Comparison of ENCODE assay signal across 8 cellular contexts in genomic region chr17:81119223-81120148, GRCh38. TPM values are rescaled to one million over a fixed set of nuclear protein-coding genes. Genes with fewer than 3 reads are reported as not detected.
DNase-seq lines count a peak whose midpoint lies in the region; ATAC-seq and TF ChIP-seq lines count a peak whose summit lies in the region.

No MANE protein-coding gene starts in this region.

- H3K27me3 Mint-ChIP-seq in T-helper 17 cell: no peaks in the 10 kb centered on the region

- intact Hi-C loops in left cardiac atrium (cut with DNase I): no loop called here
- intact Hi-C loops in prostate gland (cut with DNase I): no loop called here
- intact Hi-C loops in upper lobe of right lung (cut with DNase I): no loop called here

- no peaks in the 10 kb centered on the region for H3K9me3 ChIP-seq in DOHH2 (ENCODE audit: control insufficient read depth, insufficient read depth, low read length)
- H3K9me3 ChIP-seq in T-helper 17 cell (ENCODE audit: control insufficient read depth, low read length, poor library complexity, severe bottlenecking): no peaks in the 10 kb centered on the region
- H3K9me3 ChIP-seq in prostate gland: no peaks in the 10 kb centered on the region
- no peaks in the 10 kb centered on the region for H3K9me3 ChIP-seq in upper lobe of right lung

- H3K4me3 Mint-ChIP-seq in T-helper 17 cell: peak overlapping the region; percentile 79

- H3F3A ChIP-seq in DOHH2 (ENCODE audit: control insufficient read depth, insufficient read depth): no peaks in the 10 kb centered on the region

- H3K36me3 ChIP-seq in DOHH2 (ENCODE audit: control insufficient read depth, low read length) (no peaks in the 10 kb centered on the region), prostate gland (peaks cover 3 to 5% of the 10 kb centered on the region in 2 donors), upper lobe of right lung (peaks cover 8% of the 10 kb centered on the region)

- H3K27ac ChIP-seq in DOHH2 (ENCODE audit: low read depth, low read length) (no peak overlapping the region), prostate gland (peak overlapping the region; percentile 33 to 51), upper lobe of right lung (peak overlapping the region; percentile 36)

- no peak for TF ChIP-seq POLR2A in prostate gland (IDR thresholded peaks at IDR 0.05)

- peak; percentile 68 for DNase-seq in Jurkat, Clone E6-1 (ENCODE audit: low read depth, low spot score)
- DNase-seq in T-helper 17 cell (peak; percentile 78 to 89 (median 85)), amniotic epithelial cell (ENCODE audit: low read depth) (peak; percentile 94), left cardiac atrium (peak; percentile 91), prostate gland (ENCODE audit: low spot score) (peak; percentile 84), upper lobe of right lung (peak; percentile 88)

- TF ChIP-seq CTCF in DOHH2 (IDR thresholded peaks at IDR 0.05; ENCODE audit: low read depth, low read length, poor library complexity, severe bottlenecking): peak; percentile 50
- peak in 2 of 4 experiments; percentile 6 to 31 for TF ChIP-seq CTCF in prostate gland (IDR thresholded peaks at IDR 0.05)
- no peak for TF ChIP-seq CTCF in upper lobe of right lung (IDR thresholded peaks at IDR 0.05)

- H3K27ac Mint-ChIP-seq in T-helper 17 cell: peak overlapping the region; percentile 29

- peaks cover 3% of the 10 kb centered on the region; the same call in 1 of the 2 replicates for H3K4me1 ChIP-seq in DOHH2 (ENCODE audit: control insufficient read depth, low read length)
- H3K4me1 ChIP-seq in prostate gland (replicated peaks): no peaks in the 10 kb centered on the region
- H3K4me1 ChIP-seq in upper lobe of right lung: no peaks in the 10 kb centered on the region

- H3K4me3 ChIP-seq in DOHH2 (ENCODE audit: low read length) (no peak overlapping the region), prostate gland (peak overlapping the region; percentile 21 to 24), upper lobe of right lung (peak overlapping the region; percentile 16)
- H3K4me3 ChIP-seq in Jurkat, Clone E6-1 (ENCODE audit: low read length): no peak overlapping the region

- no peaks in the 10 kb centered on the region for H3K9me2 ChIP-seq in DOHH2 (replicated peaks; ENCODE audit: control insufficient read depth, low read length)

- WGBS in prostate gland: 42% methylated on average over 55 of the region's 89 CpGs

- H4K20me1 ChIP-seq in DOHH2 (ENCODE audit: control insufficient read depth, insufficient read depth, low read depth, low read length): no peaks in the 10 kb centered on the region

- peak overlapping the region; percentile 3; the same call in 1 of the 2 replicates for H3K4me2 ChIP-seq in DOHH2 (ENCODE audit: low read length)

- H3K4me1 Mint-ChIP-seq in T-helper 17 cell: peaks cover 8% of the 10 kb centered on the region

- H3K27me3 ChIP-seq in DOHH2 (ENCODE audit: control insufficient read depth, low read length): no peaks in the 10 kb centered on the region
- no peaks in the 10 kb centered on the region for H3K27me3 ChIP-seq in prostate gland (replicated peaks; ENCODE audit: insufficient read depth)
- no peaks in the 10 kb centered on the region for H3K27me3 ChIP-seq in upper lobe of right lung

- H3K36me3 Mint-ChIP-seq in T-helper 17 cell (ENCODE audit: low read depth): peaks cover 2% of the 10 kb centered on the region

- no peaks in the 10 kb centered on the region for H3K79me2 ChIP-seq in DOHH2 (ENCODE audit: control insufficient read depth, low read length)

- ATAC-seq in T-helper 17 cell: peak; percentile 86
- peak; percentile 70 to 77 for ATAC-seq in left cardiac atrium
- peak; percentile 61 for ATAC-seq in upper lobe of right lung
- no peak for ATAC-seq in HG03039 (IDR thresholded peaks at IDR 0.05; ENCODE audit: unreplicated experiment)

RNA-seq across cellular contexts. Expression of gene PVALEF, which starts 45.8 kb away (rescaled TPM):
- not detected for polyA plus RNA-seq in Jurkat, Clone E6-1 (2012; ENCODE audit: insufficient read depth, insufficient read length)
- total RNA-seq in T-helper 17 cell (not detected), left cardiac atrium (not detected), prostate gland (not detected), upper lobe of right lung (not detected)

RNA-seq across cellular contexts. Expression of gene AATK, which starts 46.5 kb away (rescaled TPM):
- not detected for polyA plus RNA-seq in Jurkat, Clone E6-1 (2012; ENCODE audit: insufficient read depth, insufficient read length)
- total RNA-seq in T-helper 17 cell (1 to 10 TPM; 1.9 to 2.2 TPM), left cardiac atrium (10 to 100 TPM in 1 of 2 donors, 1 to 10 TPM in 1; 8.3 to 12.7 TPM), prostate gland (1 to 10 TPM; 5.2 to 6.6 TPM), upper lobe of right lung (72.5 TPM)

Comparison
In these comparisons a context has a peak if more than half of its experiments do, and no peak if none do; other contexts are left out.
1. H3K4me3 ChIP-seq: peak in prostate gland (2 of 2) and upper lobe of right lung (single experiment); none in DOHH2 (single experiment) and Jurkat, Clone E6-1 (single experiment).
2. Peak in every context shown above with its lines, with median percentiles within 50 percentile points of each other: DNase-seq.